ENCODE assay signal across 24 cellular contexts in genomic region chr12:49230176-49230575, GRCh38. TPM values are rescaled to one million over a fixed set of nuclear protein-coding genes. Genes with fewer than 3 reads are reported as not detected.
A peak's percentile ranks its signal among the peaks of the same experiment; 100 is the strongest.
DNase-seq lines count a peak whose midpoint lies in the region; TF ChIP-seq lines count a peak whose summit lies in the region.
"Had no signal": no experiment of that assay in that cellular context is flagged by ENCODE, and none has a peak within 500 bp of the region (broad histone marks: within the 10 kb centered on the region; RNA-seq: fewer than 3 reads in every experiment).

No MANE protein-coding gene starts in this region.

- POLR2A ChIA-PET in Caco-2 (lab: Charles Lee), result no interaction called here

- peaks cover 13% of the 10 kb centered on the region for H3K4me1 Mint-ChIP-seq in Caco-2 (ENCODE audit: low read depth, unreplicated experiment)

- intact Hi-C loops in Caco-2 (cut with micrococcal nuclease; ENCODE audit: unreplicated experiment), result no loop called here

- peak overlapping the region; percentile 99 for H3K27ac ChIP-seq in neutrophil
- H3K27ac ChIP-seq: esophagus muscularis mucosa, gastrocnemius medialis, tibial artery had no signal

- no peak overlapping the region for H3K27ac Mint-ChIP-seq in Caco-2 (ENCODE audit: unreplicated experiment)
- H3K27ac Mint-ChIP-seq: activated naive CD8-positive, alpha-beta T cell treated with anti-CD3 and anti-CD28 coated beads, Interleukin-2, amount 10 ng/mL, durations not matched to agents 7 days and 5 days; activated T-helper 17 cell treated with anti-CD3 and anti-CD28 coated beads, Interleukin-2, amount 50 U/mL, for 72 hours; CD4-positive, alpha-beta T cell; effector memory CD8-positive, alpha-beta T cell had no signal

- no peaks in the 10 kb centered on the region for H3K9me3 Mint-ChIP-seq in Caco-2 (ENCODE audit: unreplicated experiment)
- H3K9me3 Mint-ChIP-seq: activated naive CD8-positive, alpha-beta T cell treated with anti-CD3 and anti-CD28 coated beads, Interleukin-2, amount 10 ng/mL, durations not matched to agents 7 days and 5 days; activated T-helper 17 cell treated with anti-CD3 and anti-CD28 coated beads, Interleukin-2, amount 50 U/mL, for 72 hours; CD4-positive, alpha-beta T cell; effector memory CD8-positive, alpha-beta T cell had no signal

- TF ChIP-seq CTCF in neutrophil (IDR thresholded peaks at IDR 0.05) (no peak), Caco-2 (IDR thresholded peaks at IDR 0.05; ENCODE audit: insufficient read depth in 1 of 2, low read depth in 1 of 2, low read length in 1 of 2, severe bottlenecking in 1 of 2, unreplicated experiment in 1 of 2) (no peak)

- no TSS peak for BruUV-seq in Caco-2 (replicated peaks; lab: Mats Ljungman, UMichigan)

- H3K36me3 ChIP-seq in neutrophil (no peaks in the 10 kb centered on the region), Caco-2 (ENCODE audit: control insufficient read depth, insufficient read depth, low read length) (no peaks in the 10 kb centered on the region)
- H3K36me3 ChIP-seq: esophagus muscularis mucosa, gastrocnemius medialis, HAP-1, tibial artery had no signal

- no peaks in the 10 kb centered on the region for H3K27me3 ChIP-seq in neutrophil
- no peaks in the 10 kb centered on the region for H3K27me3 ChIP-seq in Caco-2 (replicated peaks; ENCODE audit: control insufficient read depth, insufficient read depth, low read length)
- H3K27me3 ChIP-seq: esophagus muscularis mucosa, gastrocnemius medialis, tibial artery had no signal

- H3K4me3 Mint-ChIP-seq in Caco-2 (ENCODE audit: unreplicated experiment), result no peak overlapping the region
- H3K4me3 Mint-ChIP-seq: activated naive CD8-positive, alpha-beta T cell treated with anti-CD3 and anti-CD28 coated beads, Interleukin-2, amount 10 ng/mL, durations not matched to agents 7 days and 5 days; activated T-helper 17 cell treated with anti-CD3 and anti-CD28 coated beads, Interleukin-2, amount 50 U/mL, for 72 hours; CD4-positive, alpha-beta T cell; effector memory CD8-positive, alpha-beta T cell had no signal

- peaks cover 2% of the 10 kb centered on the region for H3K27me3 Mint-ChIP-seq in Caco-2 (ENCODE audit: insufficient read depth, unreplicated experiment)
- H3K27me3 Mint-ChIP-seq: activated T-helper 17 cell treated with anti-CD3 and anti-CD28 coated beads, Interleukin-2, amount 50 U/mL, for 72 hours; CD4-positive, alpha-beta T cell; effector memory CD8-positive, alpha-beta T cell had no signal

- H3K4me1 ChIP-seq in neutrophil (ENCODE audit: control insufficient read depth in 1 of 2, insufficient read depth in 1 of 2, low read depth in 1 of 2, low read length in 1 of 2) (peaks cover 55 to 59% of the 10 kb centered on the region in 2 experiments), Caco-2 (no peaks in the 10 kb centered on the region; the same call in 1 of the 2 replicates)

- peak overlapping the region; percentile 79 to 80 for H3K4me3 ChIP-seq in neutrophil (ENCODE audit: low read depth in 1 of 2, low read length in 1 of 2)
- H3K4me3 ChIP-seq in Caco-2 (ENCODE audit: low read depth, low read length), result no peak overlapping the region
- H3K4me3 ChIP-seq: esophagus muscularis mucosa, gastrocnemius medialis, HAP-1, lung, tibial artery had no signal

- H3K9me3 ChIP-seq in neutrophil, result no peaks in the 10 kb centered on the region
- no peaks in the 10 kb centered on the region for H3K9me3 ChIP-seq in Caco-2
- H3K9me3 ChIP-seq: esophagus muscularis mucosa, gastrocnemius medialis, HAP-1, tibial artery had no signal

- DNase-seq in DMS53 treated with DMSO at 0.1 percent for 48 hours (lab: John Stamatoyannopoulos, UW; ENCODE audit: unreplicated experiment), result peak; percentile 8
- peak; percentile 90 for DNase-seq in NCI-H187 treated with DMSO at 0.1 percent for 48 hours (lab: John Stamatoyannopoulos, UW)
- DNase-seq in NCI-H748 (lab: John Stamatoyannopoulos, UW; ENCODE audit: unreplicated experiment), result peak; percentile 90
- no peak for DNase-seq in Caco-2
- no peak for DNase-seq in GM19240 (ENCODE audit: insufficient read length, low spot score)
- DNase-seq in activated gamma-delta T cell treated with Interleukin-2 at 50 U/mL for 16 hours, result no peak
- no peak for DNase-seq in activated CD4-positive, alpha-beta T cell treated with anti-CD3 and anti-CD28 coated beads for 1 hour
- DNase-seq: activated CD4-positive, CD25-positive, alpha-beta regulatory T cell treated with anti-CD3 and anti-CD28 coated beads, Interleukin-2, amount 50 U/mL, for 72 hours; activated naive CD8-positive, alpha-beta T cell treated with anti-CD3 and anti-CD28 coated beads, Interleukin-2, amount 10 ng/mL, durations not matched to agents 7 days and 5 days; CD4-positive, alpha-beta T cell; effector memory CD8-positive, alpha-beta T cell; EL; gastrocnemius medialis; islet precursor cell; NCI-H82; PC-3; SHP77 treated with DMSO at 0.1 percent for 48 hours; stimulated activated naive CD4-positive, alpha-beta T cell treated with Interleukin-2 at 50 U/mL for 16 hours had no signal

- CTCF ChIA-PET in Caco-2 (lab: Charles Lee), result interaction anchor here (1.3 kb wide), 1 partner anchor 142 kb away, joined by 3 read pairs; no protein-coding TSS in a partner anchor

- peaks cover 7% of the 10 kb centered on the region for H3K36me3 Mint-ChIP-seq in Caco-2 (ENCODE audit: insufficient read depth, unreplicated experiment)
- H3K36me3 Mint-ChIP-seq: activated naive CD8-positive, alpha-beta T cell treated with anti-CD3 and anti-CD28 coated beads, Interleukin-2, amount 10 ng/mL, durations not matched to agents 7 days and 5 days had no signal

RNA-seq across cellular contexts. Expression of gene TUBA1C, which starts 34.7 kb away (rescaled TPM):
- 636 and 638 TPM in 2 replicates for total RNA-seq in Caco-2 (2022)

RNA-seq across cellular contexts. Expression of gene TUBA1A, which starts 41.3 kb away (rescaled TPM):
- 8.5 and 9.1 TPM in 2 replicates for total RNA-seq in Caco-2 (2022)

Comparison
In these comparisons a context has a peak if more than half of its experiments do, and no peak if none do; other contexts are left out.
1. DNase-seq: peak in DMS53 treated with DMSO at 0.1 percent for 48 hours (single experiment), NCI-H187 treated with DMSO at 0.1 percent for 48 hours (single experiment) and NCI-H748 (single experiment); none in Caco-2 (0 of 2), GM19240 (single experiment), activated gamma-delta T cell treated with Interleukin-2 at 50 U/mL for 16 hours (single experiment) and activated CD4-positive, alpha-beta T cell treated with anti-CD3 and anti-CD28 coated beads for 1 hour (single experiment).